In the genomic region with DNA sequence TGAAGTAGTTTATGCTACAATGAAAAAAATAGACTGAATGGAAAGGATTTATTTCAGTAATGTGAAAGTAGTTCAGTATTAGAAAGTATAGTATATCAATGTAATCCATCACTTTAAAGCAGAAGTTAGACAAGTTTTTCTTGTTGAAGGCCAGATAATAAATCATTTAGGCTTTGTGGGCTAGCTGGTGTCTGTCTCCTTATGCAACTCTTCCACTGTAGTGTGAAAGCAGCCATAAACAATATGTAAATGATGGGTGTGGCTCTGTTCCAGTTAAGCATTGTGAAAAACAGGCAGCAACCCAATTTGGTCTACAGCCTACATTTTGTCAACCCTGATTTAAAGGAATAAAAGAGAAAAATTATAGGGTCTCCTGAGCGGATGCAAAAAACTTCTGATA, we compare ENCODE assay signal across 1 cellular context.
TF ChIP-seq lines count a peak whose summit lies in the region.

No MANE protein-coding gene starts in this region.

TF ChIP-seq in K562, 482 proteins besides CTCF, POLR2A, EP300 and RAD21 (continued from another document):
- TF ChIP-seq CEBPG (CRISPR knock-in tag; IDR thresholded peaks at IDR 0.05) (no peak), CEBPG (tag; conservative IDR thresholded peaks at IDR 0.05 in 1 of 2, IDR thresholded peaks at IDR 0.05 in 1 of 2) (peak; percentile 34 to 65; a peak in 2 of 4 replicates), EZH2 (IDR thresholded peaks at IDR 0.05; ENCODE audit: borderline replicate concordance, low read depth, low read length) (no peak), RBM34 (IDR thresholded peaks at IDR 0.05; ENCODE audit: borderline replicate concordance, insufficient read depth, low read length) (no peak), E2F3 (CRISPR knock-in tag; IDR thresholded peaks at IDR 0.05) (no peak), ZNF274 (IDR thresholded peaks at IDR 0.05; ENCODE audit: borderline replicate concordance, low read depth, low read length) (no peak), ZNF197 (CRISPR knock-in tag; IDR thresholded peaks at IDR 0.05; ENCODE audit: low read depth) (no peak), ZNF75A (CRISPR knock-in tag; IDR thresholded peaks at IDR 0.05) (no peak), KDM5B (IDR thresholded peaks at IDR 0.05; ENCODE audit: insufficient replicate concordance, low read depth, low read length) (no peak), FOXJ2 (tag; IDR thresholded peaks at IDR 0.05) (no peak), RBM25 (IDR thresholded peaks at IDR 0.05; ENCODE audit: low read depth, low read length, severe bottlenecking) (no peak), FOXJ3 (CRISPR knock-in tag; IDR thresholded peaks at IDR 0.05) (no peak), NONO (IDR thresholded peaks at IDR 0.05; ENCODE audit: low read depth in 2 of 2, low read length in 1 of 2) (no peak), MEIS2 (IDR thresholded peaks at IDR 0.05; ENCODE audit: partially characterized antibody) (peak; percentile 90), POLR2G (IDR thresholded peaks at IDR 0.05; ENCODE audit: low read depth, low read length) (no peak), RFX1 (IDR thresholded peaks at IDR 0.05) (no peak)
- TF ChIP-seq, protein P1, sequence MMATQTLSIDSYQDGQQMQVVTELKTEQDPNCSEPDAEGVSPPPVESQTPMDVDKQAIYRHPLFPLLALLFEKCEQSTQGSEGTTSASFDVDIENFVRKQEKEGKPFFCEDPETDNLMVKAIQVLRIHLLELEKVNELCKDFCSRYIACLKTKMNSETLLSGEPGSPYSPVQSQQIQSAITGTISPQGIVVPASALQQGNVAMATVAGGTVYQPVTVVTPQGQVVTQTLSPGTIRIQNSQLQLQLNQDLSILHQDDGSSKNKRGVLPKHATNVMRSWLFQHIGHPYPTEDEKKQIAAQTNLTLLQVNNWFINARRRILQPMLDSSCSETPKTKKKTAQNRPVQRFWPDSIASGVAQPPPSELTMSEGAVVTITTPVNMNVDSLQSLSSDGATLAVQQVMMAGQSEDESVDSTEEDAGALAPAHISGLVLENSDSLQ (IDR thresholded peaks at IDR 0.05), result peak; percentile 80
- TF ChIP-seq, protein P2, sequence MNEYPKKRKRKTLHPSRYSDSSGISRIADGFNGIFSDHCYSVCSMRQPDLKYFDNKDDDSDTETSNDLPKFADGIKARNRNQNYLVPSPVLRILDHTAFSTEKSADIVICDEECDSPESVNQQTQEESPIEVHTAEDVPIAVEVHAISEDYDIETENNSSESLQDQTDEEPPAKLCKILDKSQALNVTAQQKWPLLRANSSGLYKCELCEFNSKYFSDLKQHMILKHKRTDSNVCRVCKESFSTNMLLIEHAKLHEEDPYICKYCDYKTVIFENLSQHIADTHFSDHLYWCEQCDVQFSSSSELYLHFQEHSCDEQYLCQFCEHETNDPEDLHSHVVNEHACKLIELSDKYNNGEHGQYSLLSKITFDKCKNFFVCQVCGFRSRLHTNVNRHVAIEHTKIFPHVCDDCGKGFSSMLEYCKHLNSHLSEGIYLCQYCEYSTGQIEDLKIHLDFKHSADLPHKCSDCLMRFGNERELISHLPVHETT (CRISPR knock-in tag; conservative IDR thresholded peaks at IDR 0.05 in 1 of 2, IDR thresholded peaks at IDR 0.05 in 1 of 2), result no peak
- TF ChIP-seq, protein P3, sequence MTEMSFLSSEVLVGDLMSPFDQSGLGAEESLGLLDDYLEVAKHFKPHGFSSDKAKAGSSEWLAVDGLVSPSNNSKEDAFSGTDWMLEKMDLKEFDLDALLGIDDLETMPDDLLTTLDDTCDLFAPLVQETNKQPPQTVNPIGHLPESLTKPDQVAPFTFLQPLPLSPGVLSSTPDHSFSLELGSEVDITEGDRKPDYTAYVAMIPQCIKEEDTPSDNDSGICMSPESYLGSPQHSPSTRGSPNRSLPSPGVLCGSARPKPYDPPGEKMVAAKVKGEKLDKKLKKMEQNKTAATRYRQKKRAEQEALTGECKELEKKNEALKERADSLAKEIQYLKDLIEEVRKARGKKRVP (CRISPR knock-in tag; IDR thresholded peaks at IDR 0.05), result peak; percentile 66; the same call in 1 of the 2 replicates
- TF ChIP-seq, protein P4, sequence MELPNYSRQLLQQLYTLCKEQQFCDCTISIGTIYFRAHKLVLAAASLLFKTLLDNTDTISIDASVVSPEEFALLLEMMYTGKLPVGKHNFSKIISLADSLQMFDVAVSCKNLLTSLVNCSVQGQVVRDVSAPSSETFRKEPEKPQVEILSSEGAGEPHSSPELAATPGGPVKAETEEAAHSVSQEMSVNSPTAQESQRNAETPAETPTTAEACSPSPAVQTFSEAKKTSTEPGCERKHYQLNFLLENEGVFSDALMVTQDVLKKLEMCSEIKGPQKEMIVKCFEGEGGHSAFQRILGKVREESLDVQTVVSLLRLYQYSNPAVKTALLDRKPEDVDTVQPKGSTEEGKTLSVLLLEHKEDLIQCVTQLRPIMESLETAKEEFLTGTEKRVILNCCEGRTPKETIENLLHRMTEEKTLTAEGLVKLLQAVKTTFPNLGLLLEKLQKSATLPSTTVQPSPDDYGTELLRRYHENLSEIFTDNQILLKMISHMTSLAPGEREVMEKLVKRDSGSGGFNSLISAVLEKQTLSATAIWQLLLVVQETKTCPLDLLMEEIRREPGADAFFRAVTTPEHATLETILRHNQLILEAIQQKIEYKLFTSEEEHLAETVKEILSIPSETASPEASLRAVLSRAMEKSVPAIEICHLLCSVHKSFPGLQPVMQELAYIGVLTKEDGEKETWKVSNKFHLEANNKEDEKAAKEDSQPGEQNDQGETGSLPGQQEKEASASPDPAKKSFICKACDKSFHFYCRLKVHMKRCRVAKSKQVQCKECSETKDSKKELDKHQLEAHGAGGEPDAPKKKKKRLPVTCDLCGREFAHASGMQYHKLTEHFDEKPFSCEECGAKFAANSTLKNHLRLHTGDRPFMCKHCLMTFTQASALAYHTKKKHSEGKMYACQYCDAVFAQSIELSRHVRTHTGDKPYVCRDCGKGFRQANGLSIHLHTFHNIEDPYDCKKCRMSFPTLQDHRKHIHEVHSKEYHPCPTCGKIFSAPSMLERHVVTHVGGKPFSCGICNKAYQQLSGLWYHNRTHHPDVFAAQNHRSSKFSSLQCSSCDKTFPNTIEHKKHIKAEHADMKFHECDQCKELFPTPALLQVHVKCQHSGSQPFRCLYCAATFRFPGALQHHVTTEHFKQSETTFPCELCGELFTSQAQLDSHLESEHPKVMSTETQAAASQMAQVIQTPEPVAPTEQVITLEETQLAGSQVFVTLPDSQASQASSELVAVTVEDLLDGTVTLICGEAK (IDR thresholded peaks at IDR 0.05), result 0 out of 2 replicates have a peak, but pooled peaks have one; percentile 17
- TF ChIP-seq, protein P4 (CRISPR knock-in tag; IDR thresholded peaks at IDR 0.05), result no peak
- TF ChIP-seq, protein P5, sequence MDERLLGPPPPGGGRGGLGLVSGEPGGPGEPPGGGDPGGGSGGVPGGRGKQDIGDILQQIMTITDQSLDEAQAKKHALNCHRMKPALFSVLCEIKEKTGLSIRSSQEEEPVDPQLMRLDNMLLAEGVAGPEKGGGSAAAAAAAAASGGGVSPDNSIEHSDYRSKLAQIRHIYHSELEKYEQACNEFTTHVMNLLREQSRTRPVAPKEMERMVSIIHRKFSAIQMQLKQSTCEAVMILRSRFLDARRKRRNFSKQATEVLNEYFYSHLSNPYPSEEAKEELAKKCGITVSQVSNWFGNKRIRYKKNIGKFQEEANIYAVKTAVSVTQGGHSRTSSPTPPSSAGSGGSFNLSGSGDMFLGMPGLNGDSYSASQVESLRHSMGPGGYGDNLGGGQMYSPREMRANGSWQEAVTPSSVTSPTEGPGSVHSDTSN (CRISPR knock-in tag; IDR thresholded peaks at IDR 0.05; ENCODE audit: low read depth), result no peak
- TF ChIP-seq, protein P5 (tag; conservative IDR thresholded peaks at IDR 0.05; ENCODE audit: low read depth), result peak; percentile 93
- TF ChIP-seq, protein P6, sequence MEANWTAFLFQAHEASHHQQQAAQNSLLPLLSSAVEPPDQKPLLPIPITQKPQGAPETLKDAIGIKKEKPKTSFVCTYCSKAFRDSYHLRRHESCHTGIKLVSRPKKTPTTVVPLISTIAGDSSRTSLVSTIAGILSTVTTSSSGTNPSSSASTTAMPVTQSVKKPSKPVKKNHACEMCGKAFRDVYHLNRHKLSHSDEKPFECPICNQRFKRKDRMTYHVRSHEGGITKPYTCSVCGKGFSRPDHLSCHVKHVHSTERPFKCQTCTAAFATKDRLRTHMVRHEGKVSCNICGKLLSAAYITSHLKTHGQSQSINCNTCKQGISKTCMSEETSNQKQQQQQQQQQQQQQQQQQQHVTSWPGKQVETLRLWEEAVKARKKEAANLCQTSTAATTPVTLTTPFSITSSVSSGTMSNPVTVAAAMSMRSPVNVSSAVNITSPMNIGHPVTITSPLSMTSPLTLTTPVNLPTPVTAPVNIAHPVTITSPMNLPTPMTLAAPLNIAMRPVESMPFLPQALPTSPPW (CRISPR knock-in tag; IDR thresholded peaks at IDR 0.05), result no peak
- TF ChIP-seq, protein P7, sequence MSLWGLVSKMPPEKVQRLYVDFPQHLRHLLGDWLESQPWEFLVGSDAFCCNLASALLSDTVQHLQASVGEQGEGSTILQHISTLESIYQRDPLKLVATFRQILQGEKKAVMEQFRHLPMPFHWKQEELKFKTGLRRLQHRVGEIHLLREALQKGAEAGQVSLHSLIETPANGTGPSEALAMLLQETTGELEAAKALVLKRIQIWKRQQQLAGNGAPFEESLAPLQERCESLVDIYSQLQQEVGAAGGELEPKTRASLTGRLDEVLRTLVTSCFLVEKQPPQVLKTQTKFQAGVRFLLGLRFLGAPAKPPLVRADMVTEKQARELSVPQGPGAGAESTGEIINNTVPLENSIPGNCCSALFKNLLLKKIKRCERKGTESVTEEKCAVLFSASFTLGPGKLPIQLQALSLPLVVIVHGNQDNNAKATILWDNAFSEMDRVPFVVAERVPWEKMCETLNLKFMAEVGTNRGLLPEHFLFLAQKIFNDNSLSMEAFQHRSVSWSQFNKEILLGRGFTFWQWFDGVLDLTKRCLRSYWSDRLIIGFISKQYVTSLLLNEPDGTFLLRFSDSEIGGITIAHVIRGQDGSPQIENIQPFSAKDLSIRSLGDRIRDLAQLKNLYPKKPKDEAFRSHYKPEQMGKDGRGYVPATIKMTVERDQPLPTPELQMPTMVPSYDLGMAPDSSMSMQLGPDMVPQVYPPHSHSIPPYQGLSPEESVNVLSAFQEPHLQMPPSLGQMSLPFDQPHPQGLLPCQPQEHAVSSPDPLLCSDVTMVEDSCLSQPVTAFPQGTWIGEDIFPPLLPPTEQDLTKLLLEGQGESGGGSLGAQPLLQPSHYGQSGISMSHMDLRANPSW (CRISPR knock-in tag; IDR thresholded peaks at IDR 0.05), result no peak
